ENCODE assay signal across 9 cellular contexts in genomic region chr10:100327007-100327700, GRCh38. TPM values are rescaled to one million over a fixed set of nuclear protein-coding genes. Genes with fewer than 3 reads are reported as not detected.
DNase-seq lines count a peak whose midpoint lies in the region; ATAC-seq, FAIRE-seq and TF ChIP-seq lines count a peak whose summit lies in the region.
"Had no signal": no experiment of that assay in that cellular context is flagged by ENCODE, and none has a peak within 500 bp of the region (broad histone marks: within the 10 kb centered on the region; RNA-seq: fewer than 3 reads in every experiment).

No MANE protein-coding gene starts in this region.

- H3K9me3 ChIP-seq in heart left ventricle = no peaks in the 10 kb centered on the region
- H3K9me3 ChIP-seq in left ventricle myocardium inferior (replicated peaks) = no peaks in the 10 kb centered on the region
- H3K9me3 ChIP-seq in GM12878 (replicated peaks; ENCODE audit: control insufficient read depth, insufficient read depth, low read length) = no peaks in the 10 kb centered on the region
- H3K9me3 ChIP-seq in aorta (ENCODE audit: control insufficient read depth, low read length) = no peaks in the 10 kb centered on the region

- intact Hi-C loops in heart left ventricle (cut with DNase I) (no loop called here), left ventricle myocardium inferior (cut with micrococcal nuclease) (no loop called here), GM12878 (cut with micrococcal nuclease; ENCODE audit: unreplicated experiment) (no loop called here), aorta (cut with DNase I) (no loop called here)

- H3K4me3 ChIP-seq in heart left ventricle (no peak overlapping the region), left ventricle myocardium inferior (no peak overlapping the region), GM12878 (no peak overlapping the region; the same call in 1 of the 2 replicates), aorta (ENCODE audit: low read length in 2 of 2) (no peak overlapping the region)

- POLR2A ChIA-PET in GM12878 (lab: Charles Lee) = interaction anchor here (0.6 to 3.9 kb wide), 11 partner anchors 9 to 344 kb away, joined by 3 to 32 read pairs (median 4); partner anchors contain the start of gene SCD

- no TSS peak for BruUV-seq in GM12878 (replicated peaks; lab: Mats Ljungman, UMichigan)

- H3K27me3 ChIP-seq in heart left ventricle = peaks cover 0 to 58% (median 7%) of the 10 kb centered on the region in 9 donors
- peaks cover 81% of the 10 kb centered on the region for H3K27me3 ChIP-seq in left ventricle myocardium inferior (ENCODE audit: low read depth)
- no peaks in the 10 kb centered on the region; a peak in 1 of 4 replicates for H3K27me3 ChIP-seq in GM12878 (replicated peaks in 1 of 2; ENCODE audit: control insufficient read depth in 2 of 2, insufficient read depth in 2 of 2, low read length in 1 of 2)
- peaks cover 0 to 2% of the 10 kb centered on the region in 2 donors for H3K27me3 ChIP-seq in aorta (ENCODE audit: control insufficient read depth in 1 of 2, insufficient read depth in 2 of 2, low read length in 1 of 2)

- TF ChIP-seq CTCF in heart left ventricle (IDR thresholded peaks at IDR 0.05) (no peak), left ventricle myocardium inferior (IDR thresholded peaks at IDR 0.05; ENCODE audit: borderline replicate concordance) (no peak), GM12878 (IDR thresholded peaks at IDR 0.05 in 2 of 3, conservative IDR thresholded peaks at IDR 0.05 in 1 of 3; ENCODE audit: control insufficient read depth in 2 of 3, extremely low read depth in 1 of 3, insufficient read depth in 1 of 3, low read depth in 3 of 3, low read length in 3 of 3) (no peak), omental fat pad (IDR thresholded peaks at IDR 0.05) (no peak)

- peak overlapping the region; percentile 83 for H2AFZ ChIP-seq in GM12878 (ENCODE audit: control insufficient read depth, low read depth, low read length)

- TF ChIP-seq EP300 in GM12878 (IDR thresholded peaks at IDR 0.05; ENCODE audit: borderline replicate concordance in 1 of 2, control insufficient read depth in 1 of 2, low read depth in 2 of 2, low read length in 2 of 2) = peak in 1 of 2 experiments; percentile 57; a peak in 1 of 4 replicates

- DNase-seq in heart left ventricle = peak in 1 of 5 donors; percentile 55
- DNase-seq in left ventricle myocardium inferior = no peak
- DNase-seq in MV-4-11 (lab: John Stamatoyannopoulos, UW) = peak; percentile 94
- peak; percentile 90 for DNase-seq in GM12878 (ENCODE audit: low read depth, low spot score)
- DNase-seq in aorta = peak in 1 of 2 donors; percentile 57
- DNase-seq in omental fat pad (ENCODE audit: low spot score) = no peak
- no peak for DNase-seq in ecto neural progenitor cell (ENCODE audit: low spot score)

- peaks cover 0 to 12% (median 4%) of the 10 kb centered on the region in 12 donors for H3K4me1 ChIP-seq in heart left ventricle
- H3K4me1 ChIP-seq in left ventricle myocardium inferior = peaks cover 5% of the 10 kb centered on the region
- peaks cover 15% of the 10 kb centered on the region for H3K4me1 ChIP-seq in GM12878 (ENCODE audit: control insufficient read depth, insufficient read depth, low read length)
- no peaks in the 10 kb centered on the region for H3K4me1 ChIP-seq in aorta (ENCODE audit: control insufficient read depth in 1 of 2, insufficient read depth in 2 of 2, low read length in 2 of 2)

- H3K36me3 ChIP-seq in heart left ventricle = no peaks in the 10 kb centered on the region
- H3K36me3 ChIP-seq in left ventricle myocardium inferior = no peaks in the 10 kb centered on the region
- no peaks in the 10 kb centered on the region for H3K36me3 ChIP-seq in GM12878 (ENCODE audit: control insufficient read depth in 2 of 2, insufficient read depth in 2 of 2, low read length in 1 of 2)
- no peaks in the 10 kb centered on the region for H3K36me3 ChIP-seq in aorta (ENCODE audit: control insufficient read depth in 1 of 2, insufficient read depth in 2 of 2, low read length in 1 of 2)

- no peaks in the 10 kb centered on the region for H4K20me1 ChIP-seq in GM12878 (ENCODE audit: control insufficient read depth, insufficient read depth)

- H3K27ac ChIP-seq in heart left ventricle = no peak overlapping the region
- H3K27ac ChIP-seq in left ventricle myocardium inferior (replicated peaks) = no peak overlapping the region
- peak overlapping the region; percentile 70 for H3K27ac ChIP-seq in GM12878 (ENCODE audit: control insufficient read depth, insufficient read depth)
- H3K27ac ChIP-seq in aorta (ENCODE audit: low read depth in 1 of 2, low read length in 2 of 2) = no peak overlapping the region

- WGBS in heart left ventricle, 4 donors = 37 to 50% (median 38%) methylated on average over 7 to 8 of the region's 8 CpGs
- 5% methylated on average over 8 of the region's 8 CpGs for WGBS in GM12878 (ENCODE audit: insufficient coverage, insufficient replicate concordance, low lambda C conversion rate, missing lambda C conversion rate)
- whole genome bisulfite sequencing in aorta, 2 donors = 39% methylated on average over 8 of the region's 8 CpGs

- RAD21 ChIA-PET in GM12878 (lab: Charles Lee; ENCODE audit: unreplicated experiment) = interaction anchor here (0.5 to 4.1 kb wide), 15 partner anchors 9 to 191 kb away, joined by 3 to 32 read pairs (median 4); partner anchors contain the start of gene SCD

- no peak for TF ChIP-seq RAD21 in GM12878 (IDR thresholded peaks at IDR 0.05; ENCODE audit: insufficient read depth, low read depth, low read length)

- FAIRE-seq in GM12878 (lab: Jason Lieb, UNC) = peak; percentile 98
- FAIRE-seq: G401.6 had no signal

- peak overlapping the region; percentile 67 for H3K4me2 ChIP-seq in GM12878 (ENCODE audit: control insufficient read depth, insufficient read depth)

- SMC1A ChIA-PET in GM12878 (lab: Charles Lee; ENCODE audit: uncharacterized antibody, unreplicated experiment) = interaction anchor here (0.9 to 7.8 kb wide), 12 partner anchors 10 to 105 kb away, joined by 3 to 60 read pairs (median 7); partner anchors contain the start of gene SCD

- ATAC-seq in heart left ventricle = peak in 3 of 4 donors; percentile 61 to 88 (median 85)
- peak; percentile 98 for ATAC-seq in HG02610 (IDR thresholded peaks at IDR 0.05; ENCODE audit: unreplicated experiment)
- peak; percentile 100 for ATAC-seq in GM12878
- peak; percentile 56 for ATAC-seq in aorta (ENCODE audit: low FRiP score)
- ATAC-seq in omental fat pad (ENCODE audit: low FRiP score) = no peak

- CTCF ChIA-PET in GM12878 (lab: Yijun Ruan, JAX) = interaction anchor here (0.7 to 5.8 kb wide), 15 partner anchors 13 to 281 kb away, joined by 3 to 84 read pairs (median 4); partner anchors contain the start of gene SCD

- TF ChIP-seq POLR2A in heart left ventricle (IDR thresholded peaks at IDR 0.05) = no peak
- TF ChIP-seq POLR2A in GM12878 (IDR thresholded peaks at IDR 0.05; ENCODE audit: low read depth, low read length) = peak; percentile 19; the same call in 1 of the 2 replicates

- in situ Hi-C loops in GM12878 (cut with MboI) = no loop called here

- H3K79me2 ChIP-seq in GM12878 (ENCODE audit: control insufficient read depth, insufficient read depth, low read length) = no peaks in the 10 kb centered on the region

- H3K9ac ChIP-seq in GM12878 (ENCODE audit: control insufficient read depth, insufficient read depth, low read length) = peak overlapping the region; percentile 16

RNA-seq across cellular contexts. Expression of gene PKD2L1, which starts 2.9 kb away (rescaled TPM):
- not detected for total RNA-seq in heart left ventricle
- polyA plus RNA-seq in heart left ventricle = not detected
- total RNA-seq in left ventricle myocardium inferior = not detected
- total RNA-seq in GM12878 (2013; cell fraction: nucleolus; rRNA removed) = not detected in 2 replicates
- total RNA-seq in GM12878 (2014; rRNA removed) = 0.17 and 0.22 TPM in 2 replicates
- total RNA-seq in GM12878 (2014; rRNA removed; fragmentation: Illumina TruSeq; extraction: Trizol) = 0.14 TPM in 1 of 2 replicates, not detected in the other
- total RNA-seq in GM12878 (2021) = 0.05 and 0.08 TPM in 2 replicates
- not detected for polyA plus RNA-seq in GM12878 (2011; ENCODE audit: low read depth)
- 0.05 and 0.06 TPM in 2 replicates for polyA plus RNA-seq in GM12878 (2011; rRNA removed)
- 0.03 and 0.06 TPM in 2 replicates for polyA plus RNA-seq in GM12878 (2011; cell fraction: cytosol; rRNA removed)
- 0.24 and 0.35 TPM in 2 replicates for polyA plus RNA-seq in GM12878 (2011; cell fraction: nucleus; rRNA removed)
- polyA plus RNA-seq in GM12878 (2012) = 0.07 TPM in 1 of 2 replicates, not detected in the other
- polyA plus RNA-seq in GM12878 (2014; fragmentation: Illumina TruSeq; extraction: Trizol) = 0.09 and 0.27 TPM in 2 replicates
- not detected for polyA plus RNA-seq in GM12878 (2014; fragmentation: Nextera tagmentation; extraction: Ambion mirVana)
- not detected in 2 replicates for polyA plus RNA-seq in GM12878 (2014; rRNA removed)
- polyA plus RNA-seq in GM12878 (2016; fragmentation: Nextera tagmentation; extraction: Ambion mirVana) = not detected
- not detected in 2 replicates for polyA minus RNA-seq in GM12878 (2011; rRNA and poly(A)+ RNA removed)
- polyA minus RNA-seq in GM12878 (2011; cell fraction: cytosol; rRNA and poly(A)+ RNA removed) = not detected in 2 replicates
- not detected in 2 replicates for polyA minus RNA-seq in GM12878 (2011; cell fraction: nucleus; rRNA and poly(A)+ RNA removed)
- total RNA-seq in aorta = 1 to 10 TPM in 1 of 2 donors, under 1 TPM in 1; 0.71 to 1.1 TPM
- polyA plus RNA-seq in aorta = under 1 TPM; 0.25 to 0.87 TPM
- under 1 TPM in 2 of 4 donors, not detected in 2; 0.24 to 0.37 TPM for total RNA-seq in omental fat pad

RNA-seq across cellular contexts. Expression of gene SCD, which starts 19.9 kb away (rescaled TPM):
- total RNA-seq in heart left ventricle = 100 to 1,000 TPM in 1 of 9 donors, 10 to 100 TPM in 2, 1 to 10 TPM in 6; 2.3 to 216 (median 4.9) TPM
- 10 to 100 TPM; 16.8 to 66.9 TPM for polyA plus RNA-seq in heart left ventricle
- 4.8 TPM for total RNA-seq in left ventricle myocardium inferior
- total RNA-seq in GM12878 (2013; cell fraction: nucleolus; rRNA removed) = 120 and 125 TPM in 2 replicates
- total RNA-seq in GM12878 (2014; rRNA removed) = 108 and 117 TPM in 2 replicates
- total RNA-seq in GM12878 (2014; rRNA removed; fragmentation: Illumina TruSeq; extraction: Trizol) = 91.3 and 103 TPM in 2 replicates
- 171 and 188 TPM in 2 replicates for total RNA-seq in GM12878 (2021)
- polyA plus RNA-seq in GM12878 (2011; ENCODE audit: low read depth) = 65.1 TPM
- polyA plus RNA-seq in GM12878 (2011; rRNA removed) = 250 and 279 TPM in 2 replicates
- 198 and 249 TPM in 2 replicates for polyA plus RNA-seq in GM12878 (2011; cell fraction: cytosol; rRNA removed)
- polyA plus RNA-seq in GM12878 (2011; cell fraction: nucleus; rRNA removed) = 86.6 and 104 TPM in 2 replicates
- 88.3 and 146 TPM in 2 replicates for polyA plus RNA-seq in GM12878 (2012)
- 181 and 230 TPM in 2 replicates for polyA plus RNA-seq in GM12878 (2014; fragmentation: Illumina TruSeq; extraction: Trizol)
- polyA plus RNA-seq in GM12878 (2014; fragmentation: Nextera tagmentation; extraction: Ambion mirVana) = 10 to 100 TPM; 77.5 to 86.1 TPM
- polyA plus RNA-seq in GM12878 (2014; rRNA removed) = 119 and 131 TPM in 2 replicates
- polyA plus RNA-seq in GM12878 (2016; fragmentation: Nextera tagmentation; extraction: Ambion mirVana) = 10 to 100 TPM; 68.7 to 70.2 TPM
- 294 and 320 TPM in 2 replicates for polyA minus RNA-seq in GM12878 (2011; rRNA and poly(A)+ RNA removed)
- polyA minus RNA-seq in GM12878 (2011; cell fraction: cytosol; rRNA and poly(A)+ RNA removed) = 122 TPM in 2 replicates
- 31.3 and 34.6 TPM in 2 replicates for polyA minus RNA-seq in GM12878 (2011; cell fraction: nucleus; rRNA and poly(A)+ RNA removed)
- 10 to 100 TPM; 22.7 to 47.3 TPM for total RNA-seq in aorta
- 10 to 100 TPM in 1 of 2 donors, 1 to 10 TPM in 1; 1.6 to 12.6 TPM for polyA plus RNA-seq in aorta
- total RNA-seq in omental fat pad = 1,000 to 10,000 TPM in 1 of 4 donors, 100 to 1,000 TPM in 3; 258 to 1,217 (median 417) TPM

RNA-seq across cellular contexts. Expression of gene BLOC1S2, which starts 40.7 kb away (rescaled TPM):
- total RNA-seq in heart left ventricle (10 to 100 TPM; 14.6 to 32.0 (median 20.8) TPM), left ventricle myocardium inferior (21.0 TPM), GM12878 (2014; rRNA removed) (75.0 and 79.8 TPM in 2 replicates), GM12878 (2014; rRNA removed; fragmentation: Illumina TruSeq; extraction: Trizol) (66.2 and 75.1 TPM in 2 replicates), GM12878 (2021) (54.4 and 58.6 TPM in 2 replicates), aorta (10 to 100 TPM; 21.9 to 26.4 TPM), omental fat pad (10 to 100 TPM; 27.0 to 32.5 (median 29.5) TPM)
- polyA plus RNA-seq in heart left ventricle (10 to 100 TPM; 23.0 to 43.8 TPM), GM12878 (2011; rRNA removed) (71.7 and 117 TPM in 2 replicates), GM12878 (2014; fragmentation: Illumina TruSeq; extraction: Trizol) (66.9 and 71.3 TPM in 2 replicates), GM12878 (2014; fragmentation: Nextera tagmentation; extraction: Ambion mirVana) (100 to 1,000 TPM; 106 to 120 TPM), GM12878 (2014; rRNA removed) (79.2 and 94.4 TPM in 2 replicates), GM12878 (2016; fragmentation: Nextera tagmentation; extraction: Ambion mirVana) (100 to 1,000 TPM; 147 to 164 TPM), aorta (10 to 100 TPM; 30.7 to 58.4 TPM)
- total RNA-seq in GM12878 (2013; cell fraction: nucleolus; rRNA removed) = 9.0 and 14.8 TPM in 2 replicates
- 37.9 TPM for polyA plus RNA-seq in GM12878 (2011; ENCODE audit: low read depth)
- 24.1 and 29.0 TPM in 2 replicates for polyA plus RNA-seq in GM12878 (2011; cell fraction: cytosol; rRNA removed)
- 17.1 and 21.6 TPM in 2 replicates for polyA plus RNA-seq in GM12878 (2011; cell fraction: nucleus; rRNA removed)
- polyA plus RNA-seq in GM12878 (2012) = 58.3 and 73.0 TPM in 2 replicates
- 10.4 and 14.8 TPM in 2 replicates for polyA minus RNA-seq in GM12878 (2011; rRNA and poly(A)+ RNA removed)
- polyA minus RNA-seq in GM12878 (2011; cell fraction: cytosol; rRNA and poly(A)+ RNA removed) = 5.7 and 10.3 TPM in 2 replicates
- polyA minus RNA-seq in GM12878 (2011; cell fraction: nucleus; rRNA and poly(A)+ RNA removed) = 6.6 and 7.6 TPM in 2 replicates

RNA-seq across cellular contexts. Expression of gene CWF19L1, which starts 59.7 kb away (rescaled TPM):
- 10 to 100 TPM; 11.1 to 17.3 (median 14.3) TPM for total RNA-seq in heart left ventricle
- polyA plus RNA-seq in heart left ventricle = 10 to 100 TPM; 13.2 to 23.4 TPM
- 12.6 TPM for total RNA-seq in left ventricle myocardium inferior
- 65.2 and 67.4 TPM in 2 replicates for total RNA-seq in GM12878 (2013; cell fraction: nucleolus; rRNA removed)
- 38.8 and 39.1 TPM in 2 replicates for total RNA-seq in GM12878 (2014; rRNA removed)
- total RNA-seq in GM12878 (2014; rRNA removed; fragmentation: Illumina TruSeq; extraction: Trizol) = 37.4 and 38.6 TPM in 2 replicates
- 31.9 and 36.7 TPM in 2 replicates for total RNA-seq in GM12878 (2021)
- polyA plus RNA-seq in GM12878 (2011; ENCODE audit: low read depth) = 20.7 TPM
- 33.0 and 41.5 TPM in 2 replicates for polyA plus RNA-seq in GM12878 (2011; rRNA removed)
- polyA plus RNA-seq in GM12878 (2011; cell fraction: cytosol; rRNA removed) = 23.3 and 23.9 TPM in 2 replicates
- polyA plus RNA-seq in GM12878 (2011; cell fraction: nucleus; rRNA removed) = 31.3 and 32.6 TPM in 2 replicates
- polyA plus RNA-seq in GM12878 (2012) = 22.3 and 22.5 TPM in 2 replicates
- polyA plus RNA-seq in GM12878 (2014; fragmentation: Illumina TruSeq; extraction: Trizol) = 34.3 and 48.1 TPM in 2 replicates
- polyA plus RNA-seq in GM12878 (2014; fragmentation: Nextera tagmentation; extraction: Ambion mirVana) = 10 to 100 TPM; 37.6 to 51.7 TPM
- 26.4 and 30.2 TPM in 2 replicates for polyA plus RNA-seq in GM12878 (2014; rRNA removed)
- 10 to 100 TPM; 45.0 to 45.1 TPM for polyA plus RNA-seq in GM12878 (2016; fragmentation: Nextera tagmentation; extraction: Ambion mirVana)
- 32.7 and 32.8 TPM in 2 replicates for polyA minus RNA-seq in GM12878 (2011; rRNA and poly(A)+ RNA removed)
- polyA minus RNA-seq in GM12878 (2011; cell fraction: cytosol; rRNA and poly(A)+ RNA removed) = 9.9 and 14.1 TPM in 2 replicates
- 9.9 and 10.7 TPM in 2 replicates for polyA minus RNA-seq in GM12878 (2011; cell fraction: nucleus; rRNA and poly(A)+ RNA removed)
- 10 to 100 TPM; 15.1 to 21.6 TPM for total RNA-seq in aorta
- 10 to 100 TPM; 13.4 to 24.5 TPM for polyA plus RNA-seq in aorta
- 10 to 100 TPM; 14.4 to 24.9 (median 16.6) TPM for total RNA-seq in omental fat pad

Comparison
In these comparisons a context has a peak if more than half of its experiments do, and no peak if none do; other contexts are left out.
1. DNase-seq: peak in MV-4-11 (single experiment) and GM12878 (single experiment); none in left ventricle myocardium inferior (single experiment), omental fat pad (single experiment) and ecto neural progenitor cell (single experiment).